In the genomic region with DNA sequence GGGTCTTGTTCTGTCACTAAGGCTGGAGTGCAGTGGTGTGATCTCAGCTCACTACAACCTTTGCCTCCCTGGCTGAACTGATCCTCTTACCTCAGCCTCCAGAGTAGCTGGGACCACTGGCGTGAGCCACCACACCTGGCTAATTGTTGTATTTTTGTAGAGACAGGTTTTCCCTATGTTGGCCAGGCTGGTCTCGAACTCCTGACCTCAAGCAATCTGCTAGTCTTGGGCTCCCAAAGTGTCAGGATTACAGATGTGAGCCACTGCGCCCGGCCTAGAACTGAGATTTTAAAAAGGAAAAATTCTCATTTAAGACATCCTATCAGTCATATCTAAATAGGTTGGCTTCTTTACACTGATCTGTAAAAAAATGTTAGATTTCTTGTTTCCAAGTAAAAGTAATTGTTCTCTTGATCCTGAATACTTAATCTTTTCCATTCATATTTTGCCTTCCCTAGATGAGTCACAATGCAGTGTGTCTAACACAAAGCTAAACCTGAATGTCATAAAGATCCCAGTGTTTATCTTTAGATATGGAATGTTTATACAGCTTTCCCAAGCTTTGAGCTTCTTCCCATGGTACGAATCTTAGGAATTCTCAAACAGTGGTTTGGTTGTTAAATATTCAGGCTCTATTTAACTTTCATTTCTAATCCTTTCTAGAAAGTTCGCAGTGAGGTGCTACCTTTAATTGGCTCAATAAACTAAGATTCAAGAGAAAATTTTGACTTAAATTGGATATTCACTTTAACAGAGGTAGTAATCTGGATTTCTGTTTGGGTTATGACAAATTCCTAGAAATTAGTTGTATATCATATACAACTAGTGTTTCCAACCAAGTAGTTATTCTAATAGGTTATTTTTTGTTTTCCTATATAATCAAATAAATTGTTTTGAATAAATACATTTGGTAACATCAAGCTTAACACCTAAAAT, we compare ENCODE assay signal across 11 cellular contexts. TPM values are rescaled to one million over a fixed set of nuclear protein-coding genes. Genes with fewer than 3 reads are reported as not detected.
DNase-seq lines count a peak whose midpoint lies in the region; ATAC-seq and TF ChIP-seq lines count a peak whose summit lies in the region.
"Had no signal": no experiment of that assay in that cellular context is flagged by ENCODE, and none has a peak within 500 bp of the region (broad histone marks: within the 10 kb centered on the region; RNA-seq: fewer than 3 reads in every experiment).

No MANE protein-coding gene starts in this region.

- no peak overlapping the region; the same call in 1 of the 2 replicates for H3K4me3 Mint-ChIP-seq in HFFc6
- no peak overlapping the region for H3K4me3 Mint-ChIP-seq in natural killer cell treated with Interleukin-12 subunit alpha and Interleukin-12 subunit beta and Interleukin-15 and Interleukin-18, amount 100 ng/mL, for 72 hours
- H3K4me3 Mint-ChIP-seq: naive thymus-derived CD8-positive, alpha-beta T cell; T-helper 2 cell treated with Interferon-gamma antibody and Interleukin-4, amounts not matched to agents 5 μg/mL and 100 μg/mL, for 36 hours had no signal

- H3K27ac Mint-ChIP-seq in HFFc6 = peak overlapping the region; percentile 40; the same call in 1 of the 2 replicates
- H3K27ac Mint-ChIP-seq in natural killer cell treated with Interleukin-12 subunit alpha and Interleukin-12 subunit beta and Interleukin-15 and Interleukin-18, amount 100 ng/mL, for 72 hours = no peak overlapping the region
- H3K27ac Mint-ChIP-seq: naive thymus-derived CD8-positive, alpha-beta T cell; T-helper 2 cell treated with Interferon-gamma antibody and Interleukin-4, amounts not matched to agents 5 μg/mL and 100 μg/mL, for 36 hours had no signal

- ATAC-seq in foreskin keratinocyte = peak; percentile 23
- no peak for ATAC-seq in HG02610 (IDR thresholded peaks at IDR 0.05; ENCODE audit: unreplicated experiment)
- ATAC-seq in natural killer cell treated with Interleukin-12 subunit alpha and Interleukin-12 subunit beta and Interleukin-15 and Interleukin-18, amount 100 ng/mL, for 72 hours = no peak
- ATAC-seq: naive thymus-derived CD8-positive, alpha-beta T cell had no signal

- H3F3A ChIP-seq in smooth muscle cell (ENCODE audit: low read depth) = peaks cover 17% of the 10 kb centered on the region

- H3K4me1 Mint-ChIP-seq in HFFc6 (ENCODE audit: low read depth) = peaks cover 53% of the 10 kb centered on the region
- no peaks in the 10 kb centered on the region for H3K4me1 Mint-ChIP-seq in natural killer cell treated with Interleukin-12 subunit alpha and Interleukin-12 subunit beta and Interleukin-15 and Interleukin-18, amount 100 ng/mL, for 72 hours (ENCODE audit: low read depth in 2 of 2)

- no peaks in the 10 kb centered on the region for H3K9me3 ChIP-seq in smooth muscle cell (replicated peaks; ENCODE audit: low read depth)

- H3K4me3 ChIP-seq in smooth muscle cell = no peak overlapping the region

- H3K27me3 ChIP-seq in foreskin keratinocyte (no peaks in the 10 kb centered on the region), smooth muscle cell (ENCODE audit: low read depth) (no peaks in the 10 kb centered on the region)

- H3K27me3 Mint-ChIP-seq in HFFc6 (ENCODE audit: insufficient read depth) = no peaks in the 10 kb centered on the region
- peaks cover 0 to 10% of the 10 kb centered on the region in 2 donors for H3K27me3 Mint-ChIP-seq in natural killer cell treated with Interleukin-12 subunit alpha and Interleukin-12 subunit beta and Interleukin-15 and Interleukin-18, amount 100 ng/mL, for 72 hours

- H3K36me3 ChIP-seq in smooth muscle cell (ENCODE audit: low read depth) = no peaks in the 10 kb centered on the region

- peak overlapping the region; percentile 65 for H3K4me2 ChIP-seq in smooth muscle cell

- WGBS in smooth muscle cell (ENCODE audit: low lambda C conversion rate) = 53% methylated on average over 6 of the region's 6 CpGs

- H3K4me1 ChIP-seq in foreskin keratinocyte = peaks cover 21% of the 10 kb centered on the region
- peaks cover 7% of the 10 kb centered on the region for H3K4me1 ChIP-seq in smooth muscle cell (ENCODE audit: low read depth)

- DNase-seq in HFFc6 (peak; percentile 43), amniotic epithelial cell (ENCODE audit: low read depth) (peak; percentile 89), foreskin keratinocyte (peak in 1 of 2 donors; percentile 41), smooth muscle cell (lab: John Stamatoyannopoulos, UW; ENCODE audit: unreplicated experiment) (no peak), NCI-H187 (lab: John Stamatoyannopoulos, UW) (no peak)
- no peak for DNase-seq in natural killer cell treated with Interleukin-12 subunit alpha and Interleukin-12 subunit beta and Interleukin-15 and Interleukin-18, amount 100 ng/mL, for 72 hours (ENCODE audit: low spot score)
- DNase-seq: naive thymus-derived CD8-positive, alpha-beta T cell; NCI-H1930; stimulated activated CD4-positive, alpha-beta T cell treated with anti-CD3 and anti-CD28 coated beads, Interleukin-15, amount 100 ng/mL, for 24 hours had no signal

- no peaks in the 10 kb centered on the region for H3K36me3 Mint-ChIP-seq in HFFc6 (ENCODE audit: low read depth)
- no peaks in the 10 kb centered on the region for H3K36me3 Mint-ChIP-seq in natural killer cell treated with Interleukin-12 subunit alpha and Interleukin-12 subunit beta and Interleukin-15 and Interleukin-18, amount 100 ng/mL, for 72 hours
- H3K36me3 Mint-ChIP-seq: naive thymus-derived CD8-positive, alpha-beta T cell had no signal

- H3K9ac ChIP-seq in smooth muscle cell (ENCODE audit: low read depth) = no peak overlapping the region

- no peaks in the 10 kb centered on the region for H3K9me3 Mint-ChIP-seq in HFFc6
- no peaks in the 10 kb centered on the region for H3K9me3 Mint-ChIP-seq in natural killer cell treated with Interleukin-12 subunit alpha and Interleukin-12 subunit beta and Interleukin-15 and Interleukin-18, amount 100 ng/mL, for 72 hours
- H3K9me3 Mint-ChIP-seq: naive thymus-derived CD8-positive, alpha-beta T cell; T-helper 2 cell treated with Interferon-gamma antibody and Interleukin-4, amounts not matched to agents 5 μg/mL and 100 μg/mL, for 36 hours had no signal

- TF ChIP-seq CTCF in HFFc6 (IDR thresholded peaks at IDR 0.05) = no peak
- TF ChIP-seq CTCF in foreskin keratinocyte (conservative IDR thresholded peaks at IDR 0.05) = no peak
- no peak for TF ChIP-seq CTCF in smooth muscle cell (IDR thresholded peaks at IDR 0.05; ENCODE audit: borderline replicate concordance, insufficient read depth, poor library complexity, severe bottlenecking)

- no peaks in the 10 kb centered on the region for H4K20me1 ChIP-seq in smooth muscle cell (ENCODE audit: low read depth)

- H3K27ac ChIP-seq in foreskin keratinocyte (no peak overlapping the region), smooth muscle cell (ENCODE audit: low read depth) (peak overlapping the region; percentile 30)

- H2AFZ ChIP-seq in smooth muscle cell (ENCODE audit: low read depth) = no peak overlapping the region

- H3K79me2 ChIP-seq in smooth muscle cell (ENCODE audit: low read depth) = no peaks in the 10 kb centered on the region

RNA-seq across cellular contexts. Expression of a gene that starts 12.1 kb away (rescaled TPM):
- total RNA-seq in HFFc6 (2021; fragmentation: NEBNext Ultra II Directional; extraction: Animal tissue kit (Norgen Biotek cat#: 25700)) = 100 to 1,000 TPM; 112 to 134 (median 123) TPM
- total RNA-seq in foreskin keratinocyte = 179 and 219 TPM in 2 replicates
- 120 and 135 TPM in 2 replicates for polyA plus RNA-seq in foreskin keratinocyte
- 244 and 306 TPM in 2 replicates for total RNA-seq in smooth muscle cell
- 191 and 246 TPM in 2 replicates for polyA plus RNA-seq in smooth muscle cell
- not detected for total RNA-seq in natural killer cell treated with Interleukin-12 subunit alpha and Interleukin-12 subunit beta and Interleukin-15 and Interleukin-18, amount 100 ng/mL, for 72 hours

Comparison
In these comparisons a context has a peak if more than half of its experiments do, and no peak if none do; other contexts are left out.
1. DNase-seq: peak in HFFc6 (single experiment) and amniotic epithelial cell (single experiment); none in smooth muscle cell (single experiment), NCI-H187 (0 of 2) and natural killer cell treated with Interleukin-12 subunit alpha and Interleukin-12 subunit beta and Interleukin-15 and Interleukin-18, amount 100 ng/mL, for 72 hours (single experiment).
2. RNA of a gene that starts 12.1 kb away (total RNA-seq): 244 to 306 TPM in smooth muscle cell, 179 to 219 TPM in foreskin keratinocyte and 112 to 134 TPM in HFFc6; not detected in natural killer cell treated with Interleukin-12 subunit alpha and Interleukin-12 subunit beta and Interleukin-15 and Interleukin-18, amount 100 ng/mL, for 72 hours; every median in the first group is over 100 times any median in the second.